In genomic region chr2:160156665-160157064, GRCh38 we compare ENCODE assay signal across 16 cellular contexts. TPM values are rescaled to one million over a fixed set of nuclear protein-coding genes. Genes with fewer than 3 reads are reported as not detected.
DNase-seq lines count a peak whose midpoint lies in the region; ATAC-seq and TF ChIP-seq lines count a peak whose summit lies in the region.
"Had no signal": no experiment of that assay in that cellular context is flagged by ENCODE, and none has a peak within 500 bp of the region (broad histone marks: within the 10 kb centered on the region; RNA-seq: fewer than 3 reads in every experiment).

No MANE protein-coding gene starts in this region.

- no peaks in the 10 kb centered on the region for H3K27me3 ChIP-seq in fibroblast of lung (ENCODE audit: control insufficient read depth, insufficient read depth, low read length)
- H3K27me3 ChIP-seq in psoas muscle (ENCODE audit: insufficient read depth in 3 of 3, low read length in 2 of 3) = no peaks in the 10 kb centered on the region

- intact Hi-C loops in psoas muscle (cut with DNase I) = no loop called here

- no peaks in the 10 kb centered on the region for H3K9me3 ChIP-seq in fibroblast of lung (ENCODE audit: control insufficient read depth, insufficient read depth, low read depth, low read length)
- H3K9me3 ChIP-seq in psoas muscle = no peaks in the 10 kb centered on the region

- H3K4me1 ChIP-seq in fibroblast of lung (ENCODE audit: control insufficient read depth, extremely low read depth, insufficient read depth, low read length) = no peaks in the 10 kb centered on the region
- no peaks in the 10 kb centered on the region for H3K4me1 ChIP-seq in psoas muscle

- no peak overlapping the region for H3K4me3 ChIP-seq in fibroblast of lung (replicated peaks in 1 of 4; ENCODE audit: control extremely low read depth in 1 of 4, insufficient read depth in 1 of 4, low read depth in 3 of 4, low read length in 4 of 4)
- H3K4me3 ChIP-seq in psoas muscle = no peak overlapping the region

- peak; percentile 83 for DNase-seq in EL
- DNase-seq in RKO (ENCODE audit: low spot score) = peak; percentile 41
- peak; percentile 74 to 78 for DNase-seq in fibroblast of lung (ENCODE audit: low read depth in 2 of 2)
- DNase-seq in psoas muscle = no peak
- DNase-seq in iPS-NIHi7 (ENCODE audit: extremely low spot score) = no peak
- no peak for DNase-seq in T-helper 1 cell
- no peak for DNase-seq in activated naive CD4-positive, alpha-beta T cell treated with Interleukin-2 at 50 U/mL for 16 hours
- DNase-seq in activated CD8-positive, alpha-beta memory T cell treated with anti-CD3 and anti-CD28 coated beads, Interleukin-2, amount 10 ng/mL, durations not matched to agents 7 days and 5 days = no peak
- DNase-seq: C1 segment of cervical spinal cord; head of caudate nucleus; KBM-7; naive thymus-derived CD8-positive, alpha-beta T cell; NCI-H187; NCI-H774; stimulated activated CD4-positive, alpha-beta T cell treated with anti-CD3 and anti-CD28 coated beads, Interleukin-4, amount 100 ng/mL, for 24 hours had no signal

- H3K9ac ChIP-seq in fibroblast of lung (ENCODE audit: insufficient read depth, low read length) = no peak overlapping the region

- H3K27ac Mint-ChIP-seq in activated CD8-positive, alpha-beta memory T cell treated with anti-CD3 and anti-CD28 coated beads, Interleukin-2, amount 10 ng/mL, durations not matched to agents 7 days and 5 days = no peak overlapping the region
- H3K27ac Mint-ChIP-seq: naive thymus-derived CD8-positive, alpha-beta T cell had no signal

- no peaks in the 10 kb centered on the region for H3K79me2 ChIP-seq in fibroblast of lung (ENCODE audit: control insufficient read depth, insufficient read depth, low read length)

- peaks cover 13% of the 10 kb centered on the region for H3K27me3 Mint-ChIP-seq in activated CD8-positive, alpha-beta memory T cell treated with anti-CD3 and anti-CD28 coated beads, Interleukin-2, amount 10 ng/mL, durations not matched to agents 7 days and 5 days

- ATAC-seq in psoas muscle = peak; percentile 54 to 78 (median 68)
- ATAC-seq in activated CD8-positive, alpha-beta memory T cell treated with anti-CD3 and anti-CD28 coated beads, Interleukin-2, amount 10 ng/mL, durations not matched to agents 7 days and 5 days = no peak
- ATAC-seq: naive thymus-derived CD8-positive, alpha-beta T cell; Right ventricle myocardium inferior had no signal

- no peak overlapping the region for H3K4me3 Mint-ChIP-seq in activated CD8-positive, alpha-beta memory T cell treated with anti-CD3 and anti-CD28 coated beads, Interleukin-2, amount 10 ng/mL, durations not matched to agents 7 days and 5 days
- H3K4me3 Mint-ChIP-seq: naive thymus-derived CD8-positive, alpha-beta T cell had no signal

- WGBS in psoas muscle, 3 donors = 61 to 72% (median 64%) methylated on average over 2 of the region's 2 CpGs

- no peaks in the 10 kb centered on the region for H3K9me3 Mint-ChIP-seq in activated CD8-positive, alpha-beta memory T cell treated with anti-CD3 and anti-CD28 coated beads, Interleukin-2, amount 10 ng/mL, durations not matched to agents 7 days and 5 days (ENCODE audit: low read depth)

- H3K4me2 ChIP-seq in fibroblast of lung (ENCODE audit: extremely low read depth, insufficient read depth, low read length) = no peak overlapping the region

- TF ChIP-seq CTCF in fibroblast of lung (conservative IDR thresholded peaks at IDR 0.05 in 1 of 2, IDR thresholded peaks at IDR 0.05 in 1 of 2; ENCODE audit: low read depth in 1 of 2, low read length in 2 of 2) (no peak), psoas muscle (IDR thresholded peaks at IDR 0.05) (no peak)

- no peak overlapping the region for H2AFZ ChIP-seq in fibroblast of lung (ENCODE audit: low read length)

- H3K36me3 ChIP-seq in fibroblast of lung (ENCODE audit: control insufficient read depth, insufficient read depth, low read length) (no peaks in the 10 kb centered on the region), psoas muscle (ENCODE audit: insufficient read depth in 1 of 2, low read depth in 1 of 2) (no peaks in the 10 kb centered on the region)

- H3K27ac ChIP-seq in fibroblast of lung (ENCODE audit: insufficient read depth, low read length) = no peak overlapping the region
- peak overlapping the region; percentile 56 for H3K27ac ChIP-seq in psoas muscle

- CTCF ChIA-PET in activated CD8-positive, alpha-beta memory T cell treated with anti-CD3 and anti-CD28 coated beads, Interleukin-2, amount 10 ng/mL, durations not matched to agents 7 days and 5 days (lab: Charles Lee) = no interaction called here

- H3K4me1 Mint-ChIP-seq in activated CD8-positive, alpha-beta memory T cell treated with anti-CD3 and anti-CD28 coated beads, Interleukin-2, amount 10 ng/mL, durations not matched to agents 7 days and 5 days = no peaks in the 10 kb centered on the region
- H3K4me1 Mint-ChIP-seq: naive thymus-derived CD8-positive, alpha-beta T cell had no signal

- no peaks in the 10 kb centered on the region for H4K20me1 ChIP-seq in fibroblast of lung (ENCODE audit: control insufficient read depth, extremely low read depth, insufficient read depth, low read length)

- H3K36me3 Mint-ChIP-seq in activated CD8-positive, alpha-beta memory T cell treated with anti-CD3 and anti-CD28 coated beads, Interleukin-2, amount 10 ng/mL, durations not matched to agents 7 days and 5 days = no peaks in the 10 kb centered on the region
- H3K36me3 Mint-ChIP-seq: naive thymus-derived CD8-positive, alpha-beta T cell had no signal

RNA-seq across cellular contexts. Expression of gene ITGB6, which starts 43.4 kb away (rescaled TPM):
- not detected in 2 replicates for total RNA-seq in fibroblast of lung
- 0.01 TPM in 2 replicates for polyA plus RNA-seq in fibroblast of lung
- not detected in 2 replicates for polyA plus RNA-seq in fibroblast of lung (2012)
- polyA minus RNA-seq in fibroblast of lung (ENCODE audit: low replicate concordance) = not detected in 2 replicates
- total RNA-seq in psoas muscle = 10 to 100 TPM in 2 of 4 donors, 1 to 10 TPM in 2; 4.6 to 24.3 (median 10.0) TPM
- 1 to 10 TPM; 2.1 to 4.8 (median 3.0) TPM for polyA plus RNA-seq in psoas muscle
- total RNA-seq in activated CD8-positive, alpha-beta memory T cell treated with anti-CD3 and anti-CD28 coated beads, Interleukin-2, amount 10 ng/mL, durations not matched to agents 7 days and 5 days = not detected
- total RNA-seq: naive thymus-derived CD8-positive, alpha-beta T cell had no signal
- polyA plus RNA-seq: naive thymus-derived CD8-positive, alpha-beta T cell had no signal

Comparison
In these comparisons a context has a peak if more than half of its experiments do, and no peak if none do; other contexts are left out.
1. DNase-seq: peak in EL (single experiment), RKO (single experiment) and fibroblast of lung (2 of 2); none in psoas muscle (0 of 2), iPS-NIHi7 (single experiment), T-helper 1 cell (0 of 5), activated naive CD4-positive, alpha-beta T cell treated with Interleukin-2 at 50 U/mL for 16 hours (single experiment) and activated CD8-positive, alpha-beta memory T cell treated with anti-CD3 and anti-CD28 coated beads, Interleukin-2, amount 10 ng/mL, durations not matched to agents 7 days and 5 days (single experiment).